Comparison of ENCODE assay signal across 32 cellular contexts in the genomic region with DNA sequence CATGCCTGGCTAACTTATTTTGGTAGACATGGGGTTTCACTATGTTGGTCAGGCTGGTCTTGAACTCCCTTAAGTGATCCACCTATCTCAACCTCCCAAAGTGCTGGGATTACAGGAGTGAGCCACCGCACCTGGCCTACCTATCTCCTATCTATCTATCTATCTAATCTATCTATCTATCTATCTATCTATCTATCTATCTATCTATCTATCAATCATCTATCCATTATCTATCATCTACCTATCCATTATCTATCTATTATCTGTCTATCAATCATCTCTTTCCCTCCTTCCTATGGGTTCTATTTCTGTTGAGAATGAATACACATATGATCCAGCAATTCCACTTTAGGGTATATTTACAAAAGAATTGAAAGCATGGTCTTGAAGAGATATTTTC.
"Had no signal": no experiment of that assay in that cellular context is flagged by ENCODE, and none has a peak within 500 bp of the region (broad histone marks: within the 10 kb centered on the region; RNA-seq: fewer than 3 reads in every experiment).

No MANE protein-coding gene starts in this region.

- H3K4me1 Mint-ChIP-seq: activated T-helper 17 cell treated with anti-CD3 and anti-CD28 coated beads, Interleukin-2, amount 50 U/mL, for 72 hours had no signal

- DNase-seq: activated B cell treated with CpG ODN at 0.5 μM for 24 hours; activated CD4-positive, alpha-beta memory T cell treated with anti-CD3 and anti-CD28 coated beads for 36 hours; activated CD4-positive, alpha-beta T cell treated with anti-CD3 and anti-CD28 coated beads for 4 hours; activated CD4-positive, alpha-beta T cell treated with anti-CD3 and anti-CD28 coated beads, Interleukin-2, amount 10 ng/mL, durations not matched to agents 24 days and 14 days; activated CD4-positive, alpha-beta T cell treated with anti-CD3 and anti-CD28 coated beads, Interleukin-2, amount 50 U/mL, for 1 hour; activated CD4-positive, alpha-beta T cell treated with anti-CD3 and anti-CD28 coated beads, Interleukin-2, amount 50 U/mL, for 4 hours; activated CD4-positive, CD25-positive, alpha-beta regulatory T cell treated with anti-CD3 and anti-CD28 coated beads, Interleukin-2, amount 50 U/mL, for 72 hours; activated CD8-positive, alpha-beta memory T cell treated with anti-CD3 and anti-CD28 coated beads, Interleukin-2, amount 50 U/mL, for 4 hours; activated CD8-positive, alpha-beta T cell treated with anti-CD3 and anti-CD28 coated beads for 36 hours; activated effector memory CD4-positive, alpha-beta T cell treated with anti-CD3 and anti-CD28 coated beads, Interleukin-2, amount 50 U/mL, for 16 hours; activated gamma-delta T cell treated with Interleukin-2 at 50 U/mL for 16 hours; activated naive CD4-positive, alpha-beta T cell; activated naive CD4-positive, alpha-beta T cell treated with anti-CD3 and anti-CD28 coated beads for 36 hours; activated naive CD4-positive, alpha-beta T cell treated with anti-CD3 and anti-CD28 coated beads, Interleukin-2, amount 50 U/mL, for 16 hours; activated naive CD8-positive, alpha-beta T cell treated with anti-CD3 and anti-CD28 coated beads for 36 hours; activated T-cell treated with anti-CD3 and anti-CD28 coated beads for 4 hours; activated T-cell treated with anti-CD3 and anti-CD28 coated beads, Interleukin-2, amount 50 U/mL, for 1 hour; activated T-cell treated with anti-CD3 and anti-CD28 coated beads, Interleukin-2, amount 50 U/mL, for 48 hours; adrenal gland; amniotic stem cell; aorta; body of pancreas; brain microvascular endothelial cell; central memory CD4-positive, alpha-beta T cell; T-helper 2 cell; T-helper 9 cell had no signal

- H3K4me3 Mint-ChIP-seq: activated B cell treated with CpG ODN at 0.5 μM for 24 hours; activated CD4-positive, alpha-beta memory T cell treated with anti-CD3 and anti-CD28 coated beads for 36 hours; activated CD4-positive, alpha-beta T cell treated with anti-CD3 and anti-CD28 coated beads, Interleukin-2, amount 10 ng/mL, durations not matched to agents 24 days and 14 days; activated CD8-positive, alpha-beta T cell treated with anti-CD3 and anti-CD28 coated beads for 36 hours; activated naive CD4-positive, alpha-beta T cell treated with anti-CD3 and anti-CD28 coated beads for 36 hours; activated naive CD8-positive, alpha-beta T cell treated with anti-CD3 and anti-CD28 coated beads for 36 hours; activated T-helper 1 cell treated with anti-CD3 and anti-CD28 coated beads, Interleukin-12 subunit alpha, Interleukin-12 subunit beta, Interleukin-2, Interleukin-4 antibody, amounts not matched to agents 30 ng/mL and 10 ng/mL and 1 ng/mL, durations not matched to agents 14 hours and 24 hours and 36 hours; activated T-helper 17 cell treated with anti-CD3 and anti-CD28 coated beads, Interleukin-2, amount 50 U/mL, for 72 hours; T-helper 2 cell treated with Interferon-gamma antibody and Interleukin-4, amounts not matched to agents 5 μg/mL and 100 μg/mL, for 36 hours had no signal

- H3K36me3 Mint-ChIP-seq: activated CD4-positive, alpha-beta memory T cell treated with anti-CD3 and anti-CD28 coated beads for 36 hours had no signal

- H3K4me3 ChIP-seq: adrenal gland, body of pancreas, breast epithelium had no signal

- H3K27ac Mint-ChIP-seq: activated B cell treated with CpG ODN at 0.5 μM for 24 hours; activated CD4-positive, alpha-beta memory T cell treated with anti-CD3 and anti-CD28 coated beads for 36 hours; activated CD4-positive, alpha-beta T cell treated with anti-CD3 and anti-CD28 coated beads, Interleukin-2, amount 10 ng/mL, durations not matched to agents 24 days and 14 days; activated CD8-positive, alpha-beta T cell treated with anti-CD3 and anti-CD28 coated beads for 36 hours; activated naive CD4-positive, alpha-beta T cell treated with anti-CD3 and anti-CD28 coated beads for 36 hours; activated naive CD4-positive, alpha-beta T cell treated with anti-CD3 and anti-CD28 coated beads, Interleukin-2, amount 50 U/mL, for 72 hours; activated naive CD8-positive, alpha-beta T cell treated with anti-CD3 and anti-CD28 coated beads for 36 hours; activated T-helper 1 cell treated with anti-CD3 and anti-CD28 coated beads, Interleukin-12 subunit alpha, Interleukin-12 subunit beta, Interleukin-2, Interleukin-4 antibody, amounts not matched to agents 30 ng/mL and 10 ng/mL and 1 ng/mL, durations not matched to agents 14 hours and 24 hours and 36 hours; activated T-helper 17 cell treated with anti-CD3 and anti-CD28 coated beads, Interleukin-2, amount 50 U/mL, for 72 hours; T-helper 2 cell treated with Interferon-gamma antibody and Interleukin-4, amounts not matched to agents 5 μg/mL and 100 μg/mL, for 36 hours had no signal

- H3K9me3 Mint-ChIP-seq: activated CD4-positive, alpha-beta memory T cell treated with anti-CD3 and anti-CD28 coated beads for 36 hours; activated CD8-positive, alpha-beta T cell treated with anti-CD3 and anti-CD28 coated beads for 36 hours; activated naive CD8-positive, alpha-beta T cell treated with anti-CD3 and anti-CD28 coated beads for 36 hours; activated T-helper 1 cell treated with anti-CD3 and anti-CD28 coated beads, Interleukin-12 subunit alpha, Interleukin-12 subunit beta, Interleukin-2, Interleukin-4 antibody, amounts not matched to agents 30 ng/mL and 10 ng/mL and 1 ng/mL, durations not matched to agents 14 hours and 24 hours and 36 hours; activated T-helper 17 cell treated with anti-CD3 and anti-CD28 coated beads, Interleukin-2, amount 50 U/mL, for 72 hours; T-helper 2 cell treated with Interferon-gamma antibody and Interleukin-4, amounts not matched to agents 5 μg/mL and 100 μg/mL, for 36 hours had no signal

- H3K27me3 ChIP-seq: adrenal gland, body of pancreas, breast epithelium had no signal

- H3K4me1 ChIP-seq: adrenal gland, body of pancreas, breast epithelium had no signal

- H3K9me3 ChIP-seq: adrenal gland, body of pancreas, breast epithelium had no signal

- H3K27ac ChIP-seq: adrenal gland, body of pancreas, brain microvascular endothelial cell, breast epithelium, VCaP had no signal

- H3K27me3 Mint-ChIP-seq: activated CD4-positive, alpha-beta memory T cell treated with anti-CD3 and anti-CD28 coated beads for 36 hours; activated CD4-positive, alpha-beta T cell treated with anti-CD3 and anti-CD28 coated beads, Interleukin-2, amount 10 ng/mL, durations not matched to agents 24 days and 14 days; activated CD8-positive, alpha-beta T cell treated with anti-CD3 and anti-CD28 coated beads for 36 hours; activated naive CD8-positive, alpha-beta T cell treated with anti-CD3 and anti-CD28 coated beads for 36 hours; activated T-helper 17 cell treated with anti-CD3 and anti-CD28 coated beads, Interleukin-2, amount 50 U/mL, for 72 hours had no signal

- H3K36me3 ChIP-seq: adrenal gland, brain microvascular endothelial cell, breast epithelium had no signal

- ATAC-seq: activated CD8-positive, alpha-beta T cell treated with anti-CD3 and anti-CD28 coated beads for 36 hours; activated naive CD4-positive, alpha-beta T cell treated with anti-CD3 and anti-CD28 coated beads, Interleukin-2, amount 50 U/mL, for 72 hours; activated T-helper 17 cell treated with anti-CD3 and anti-CD28 coated beads, Interleukin-2, amount 50 U/mL, for 72 hours; body of pancreas had no signal
